Comparison of ENCODE assay signal across 18 cellular contexts in genomic region chr20:62347151-62347404, GRCh38.
"Had no signal": no experiment of that assay in that cellular context is flagged by ENCODE, and none has a peak within 500 bp of the region (broad histone marks: within the 10 kb centered on the region; RNA-seq: fewer than 3 reads in every experiment).

No MANE protein-coding gene starts in this region.

- H3K4me3 ChIP-seq: SJCRH30 had no signal

- DNase-seq: KBM-7, MV-4-11, NCI-H1048, NCI-H1105, NCI-H1417, NCI-H1436 treated with DMSO at 0.1 percent for 48 hours, NCI-H1694, NCI-H187 treated with DMSO at 0.1 percent for 48 hours, NCI-H2029 treated with DMSO at 0.1 percent for 48 hours, NCI-H2171 treated with DMSO at 0.1 percent for 48 hours, NCI-H526 treated with DMSO at 0.1 percent for 48 hours, NCI-H748 treated with DMSO at 0.1 percent for 48 hours, RPMI8226, SHP77 treated with DMSO at 0.1 percent for 48 hours, SJCRH30 had no signal

- H3K27ac ChIP-seq: HL-60, SJCRH30 had no signal

- ATAC-seq: Right ventricle myocardium inferior, SK-N-SH treated with all-trans-retinoic acid at 6 μM for 48 hours had no signal

- H3K27me3 ChIP-seq: SJCRH30 had no signal
